ENCODE assay signal across 8 cellular contexts in the genomic region with DNA sequence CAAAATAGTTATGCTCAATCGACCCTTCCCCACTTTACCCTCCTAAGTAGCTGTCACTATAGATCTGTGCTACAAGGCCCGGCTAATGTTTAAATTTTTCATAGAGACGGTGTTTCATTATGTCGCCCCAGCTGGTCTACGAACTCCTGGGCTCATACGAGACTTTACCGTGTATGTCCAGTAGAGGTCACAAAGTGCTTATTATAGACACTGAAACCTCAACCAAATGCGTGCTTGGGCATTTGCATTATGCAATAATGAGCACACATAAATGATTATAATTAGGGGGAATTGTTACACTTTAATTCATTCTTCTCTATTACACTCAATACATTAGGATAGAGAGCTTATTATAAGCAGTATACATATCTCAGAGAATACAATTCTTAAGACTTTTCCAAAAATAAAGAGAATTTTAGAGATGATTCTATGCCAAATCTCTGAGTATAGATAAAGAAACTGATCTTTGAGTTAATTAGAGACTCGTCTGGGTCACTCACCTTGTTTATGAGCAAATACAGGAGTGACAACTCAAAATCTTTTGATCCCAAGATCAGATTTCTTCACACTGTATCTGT. TPM values are rescaled to one million over a fixed set of nuclear protein-coding genes. Genes with fewer than 3 reads are reported as not detected.
DNase-seq lines count a peak whose midpoint lies in the region; ATAC-seq and TF ChIP-seq lines count a peak whose summit lies in the region.

No MANE protein-coding gene starts in this region.

- no peaks in the 10 kb centered on the region for H3K9me3 Mint-ChIP-seq in natural killer cell

- peak; percentile 91 for ATAC-seq in HG02678 (IDR thresholded peaks at IDR 0.05; ENCODE audit: unreplicated experiment)
- peak; percentile 83 to 92 (median 92) for ATAC-seq in natural killer cell

- peak; percentile 12 for DNase-seq in BE2C
- peak; percentile 64 for DNase-seq in GM13976 (ENCODE audit: low spot score)
- peak; percentile 87 for DNase-seq in NB4 (ENCODE audit: low read depth)
- DNase-seq in T-helper 1 cell: peak in 3 of 5 donors; percentile 11 to 53 (median 16)
- DNase-seq in esophagus muscularis mucosa (ENCODE audit: extremely low spot score): no peak
- DNase-seq in natural killer cell: no peak
- DNase-seq in GOT3 (lab: John Stamatoyannopoulos, UW): no peak

- no peak overlapping the region for H3K4me3 Mint-ChIP-seq in natural killer cell

- peaks cover 5 to 6% of the 10 kb centered on the region in 2 donors for H3K4me1 Mint-ChIP-seq in natural killer cell

- intact Hi-C loops in esophagus muscularis mucosa (cut with DNase I): loop anchor here (5.0 to 10.0 kb wide), 2 partner anchors 309 to 372 kb away; no protein-coding TSS in a partner anchor
- intact Hi-C loops in natural killer cell (cut with micrococcal nuclease): loop anchor here (1.0 to 5.0 kb wide), 3 partner anchors 96 to 370 kb away; no protein-coding TSS in a partner anchor

- no peaks in the 10 kb centered on the region for H3K9me3 ChIP-seq in BE2C
- H3K9me3 ChIP-seq in esophagus muscularis mucosa: no peaks in the 10 kb centered on the region

- no peaks in the 10 kb centered on the region for H3K4me1 ChIP-seq in BE2C
- peaks cover 0 to 9% (median 4%) of the 10 kb centered on the region in 4 donors for H3K4me1 ChIP-seq in esophagus muscularis mucosa

- 4% methylated on average over 9 of the region's 9 CpGs for WGBS in esophagus muscularis mucosa

- no peak overlapping the region for H3K27ac ChIP-seq in esophagus muscularis mucosa (replicated peaks in 1 of 4)

- no peak for TF ChIP-seq EP300 in esophagus muscularis mucosa (IDR thresholded peaks at IDR 0.05)

- peak; percentile 52 for TF ChIP-seq CTCF in BE2C (IDR thresholded peaks at IDR 0.05; ENCODE audit: low read depth, low read length)
- peak; percentile 51 for TF ChIP-seq CTCF in GM13976 (IDR thresholded peaks at IDR 0.05; ENCODE audit: borderline replicate concordance, control extremely low read depth, extremely low read depth, insufficient read depth, missing control alignments)
- TF ChIP-seq CTCF in NB4 (IDR thresholded peaks at IDR 0.05; ENCODE audit: low read depth, low read length): peak; percentile 67
- peak; percentile 56 to 64 (median 62) for TF ChIP-seq CTCF in esophagus muscularis mucosa (IDR thresholded peaks at IDR 0.05)
- peak; percentile 76 for TF ChIP-seq CTCF in natural killer cell (IDR thresholded peaks at IDR 0.05)

- in situ Hi-C loops in GM13976 (cut with MboI; ENCODE audit: low sequenced_read_pairs, unreplicated experiment): loop anchor here (10.0 to 25.0 kb wide), 3 partner anchors 286 to 639 kb away; partner anchors contain the start of gene MS4A1

- peaks cover 7 to 10% of the 10 kb centered on the region in 2 donors for H3K27me3 Mint-ChIP-seq in natural killer cell (ENCODE audit: low read depth in 2 of 2)

- H3K27ac Mint-ChIP-seq in natural killer cell: no peak overlapping the region

- H3K36me3 ChIP-seq in BE2C: no peaks in the 10 kb centered on the region
- H3K36me3 ChIP-seq in esophagus muscularis mucosa: no peaks in the 10 kb centered on the region

- H3K4me3 ChIP-seq in BE2C (ENCODE audit: low read depth, low read length): no peak overlapping the region
- H3K4me3 ChIP-seq in NB4 (ENCODE audit: low read depth, low read length): no peak overlapping the region
- no peak overlapping the region for H3K4me3 ChIP-seq in esophagus muscularis mucosa

- H3K27me3 ChIP-seq in BE2C (no peaks in the 10 kb centered on the region), esophagus muscularis mucosa (no peaks in the 10 kb centered on the region)

- TF ChIP-seq POLR2A in NB4 (IDR thresholded peaks at IDR 0.05; ENCODE audit: extremely low read depth, insufficient read length): no peak
- no peak for TF ChIP-seq POLR2A in esophagus muscularis mucosa (IDR thresholded peaks at IDR 0.05; ENCODE audit: low read depth)

- no peaks in the 10 kb centered on the region for H3K36me3 Mint-ChIP-seq in natural killer cell

RNA-seq across cellular contexts. Expression of gene MRPL16, which starts 12.5 kb away (rescaled TPM):
- polyA plus RNA-seq in BE2C (2012; ENCODE audit: insufficient read depth, insufficient read length, low read depth): 45.0 TPM
- total RNA-seq in esophagus muscularis mucosa (10 to 100 TPM; 47.9 to 58.6 (median 52.1) TPM), natural killer cell (10 to 100 TPM; 34.9 to 38.0 (median 37.5) TPM)

RNA-seq across cellular contexts. Expression of gene CBLIF, which starts 22.2 kb away (rescaled TPM):
- polyA plus RNA-seq in BE2C (2012; ENCODE audit: insufficient read depth, insufficient read length, low read depth): not detected
- total RNA-seq in esophagus muscularis mucosa (not detected), natural killer cell (not detected)

RNA-seq across cellular contexts. Expression of gene TCN1, which starts 43.2 kb away (rescaled TPM):
- polyA plus RNA-seq in BE2C (2012; ENCODE audit: insufficient read depth, insufficient read length, low read depth): not detected
- total RNA-seq in esophagus muscularis mucosa (under 1 TPM in 1 of 4 donors, not detected in 3; 0.66 TPM), natural killer cell (10 to 100 TPM in 1 of 3 donors, under 1 TPM in 1, not detected in 1; 0.50 to 30.8 TPM)

RNA-seq across cellular contexts. Expression of gene OOSP3, which starts 55.5 kb away (rescaled TPM):
- polyA plus RNA-seq in BE2C (2012; ENCODE audit: insufficient read depth, insufficient read length, low read depth): not detected
- total RNA-seq in esophagus muscularis mucosa: not detected
- not detected for total RNA-seq in natural killer cell

Comparison
In these comparisons a context has a peak if more than half of its experiments do, and no peak if none do; other contexts are left out.
1. DNase-seq: peak in BE2C (single experiment), GM13976 (single experiment), NB4 (single experiment) and T-helper 1 cell (3 of 5); none in esophagus muscularis mucosa (single experiment), natural killer cell (single experiment) and GOT3 (single experiment).
2. Peak in every context shown above with its lines, with median percentiles within 50 percentile points of each other: CTCF ChIP-seq.